15 cellular contexts compared by ENCODE assay signal in the genomic region with DNA sequence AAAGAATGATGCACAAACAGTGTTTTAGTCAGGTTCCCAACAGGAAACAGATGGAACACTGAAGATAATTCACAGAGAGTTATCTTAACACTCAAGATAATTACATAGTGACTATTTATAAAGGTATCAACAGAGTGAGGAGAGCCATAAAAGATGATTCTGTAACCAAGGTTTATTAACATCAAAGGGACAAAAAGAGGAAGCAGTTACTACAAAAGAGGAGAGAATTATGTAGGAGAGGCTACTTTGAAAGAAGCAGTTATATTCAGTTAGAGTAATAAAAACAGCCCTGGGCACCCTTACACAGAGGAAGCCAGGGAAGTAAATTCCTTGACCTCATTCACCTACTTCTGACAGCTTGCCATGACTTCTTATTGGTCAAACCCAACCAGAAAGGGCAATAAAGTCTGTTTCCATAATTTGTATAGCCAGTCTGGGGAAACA.
DNase-seq lines count a peak whose midpoint lies in the region; ATAC-seq and TF ChIP-seq lines count a peak whose summit lies in the region.
"Had no signal": no experiment of that assay in that cellular context is flagged by ENCODE, and none has a peak within 500 bp of the region (broad histone marks: within the 10 kb centered on the region; RNA-seq: fewer than 3 reads in every experiment).

No MANE protein-coding gene starts in this region.

- H3K4me3 ChIP-seq in OCI-LY7 (ENCODE audit: low read depth, low read length, poor library complexity, severe bottlenecking): peak overlapping the region; percentile 5

- POLR2A ChIA-PET in OCI-LY7 (lab: Charles Lee): interaction anchor here (0.9 to 1.4 kb wide), 5 partner anchors 9 to 326 kb away, joined by 3 to 5 read pairs (median 5); a partner anchor contains a TSS

- peak overlapping the region; percentile 67 for H3K27ac ChIP-seq in OCI-LY7 (ENCODE audit: low read depth, low read length, poor library complexity, severe bottlenecking)

- peaks cover 25% of the 10 kb centered on the region for H3K9me3 Mint-ChIP-seq in nephron progenitor cell
- H3K9me3 Mint-ChIP-seq in T-helper 2 cell treated with Interferon-gamma antibody and Interleukin-4, amounts not matched to agents 5 μg/mL and 100 μg/mL, for 36 hours: peaks cover 20% of the 10 kb centered on the region

- no TSS peak for BruUV-seq in OCI-LY7 (replicated peaks; lab: Mats Ljungman, UMichigan)

- peak overlapping the region; percentile 35; the same call in 1 of the 2 replicates for H2AFZ ChIP-seq in OCI-LY7 (ENCODE audit: low read length)

- peaks cover 6% of the 10 kb centered on the region for H3K4me1 Mint-ChIP-seq in nephron progenitor cell
- H3K4me1 Mint-ChIP-seq in T-helper 2 cell treated with Interferon-gamma antibody and Interleukin-4, amounts not matched to agents 5 μg/mL and 100 μg/mL, for 36 hours (ENCODE audit: low read depth): peaks cover 2% of the 10 kb centered on the region

- peak overlapping the region; percentile 77 for H3K27ac Mint-ChIP-seq in nephron progenitor cell
- H3K27ac Mint-ChIP-seq in T-helper 2 cell treated with Interferon-gamma antibody and Interleukin-4, amounts not matched to agents 5 μg/mL and 100 μg/mL, for 36 hours: no peak overlapping the region
- H3K27ac Mint-ChIP-seq: CD14-positive monocyte, mesothelial cell of epicardium had no signal

- intact Hi-C loops in OCI-LY7 (cut with micrococcal nuclease; ENCODE audit: unreplicated experiment): loop anchor here (5.0 kb wide), 1 partner anchor 332 kb away; no protein-coding TSS in a partner anchor

- H3K36me3 Mint-ChIP-seq in nephron progenitor cell (ENCODE audit: low read depth): peaks cover 5% of the 10 kb centered on the region
- H3K36me3 Mint-ChIP-seq in T-helper 2 cell treated with Interferon-gamma antibody and Interleukin-4, amounts not matched to agents 5 μg/mL and 100 μg/mL, for 36 hours (ENCODE audit: low read depth): peaks cover 8% of the 10 kb centered on the region
- H3K36me3 Mint-ChIP-seq: CD14-positive monocyte, mesothelial cell of epicardium had no signal

- CTCF ChIA-PET in OCI-LY7 (lab: Charles Lee; ENCODE audit: unreplicated experiment): interaction anchor here (1.1 kb wide), 1 partner anchor 10 kb away, joined by 3 read pairs; no protein-coding TSS in a partner anchor

- H3K27me3 Mint-ChIP-seq in nephron progenitor cell (ENCODE audit: low read depth, poor library complexity): peaks cover 4% of the 10 kb centered on the region
- H3K27me3 Mint-ChIP-seq in T-helper 2 cell treated with Interferon-gamma antibody and Interleukin-4, amounts not matched to agents 5 μg/mL and 100 μg/mL, for 36 hours (ENCODE audit: low read depth): no peaks in the 10 kb centered on the region

- ATAC-seq in HG03432 (IDR thresholded peaks at IDR 0.05; ENCODE audit: unreplicated experiment) (peak; percentile 73), GM18517 (IDR thresholded peaks at IDR 0.05; ENCODE audit: unreplicated experiment) (no peak)

- TF ChIP-seq CTCF in OCI-LY7 (conservative IDR thresholded peaks at IDR 0.05; ENCODE audit: low read length): no peak
- TF ChIP-seq CTCF in nephron progenitor cell (IDR thresholded peaks at IDR 0.05): no peak

- peak overlapping the region; percentile 43 for H3K4me2 ChIP-seq in OCI-LY7 (ENCODE audit: low read length)
- H3K4me2 ChIP-seq: SK-N-SH had no signal

- H3K9me3 ChIP-seq in OCI-LY7 (ENCODE audit: low read length): no peaks in the 10 kb centered on the region
- H3K9me3 ChIP-seq: SK-N-SH had no signal

- peak; percentile 63 for DNase-seq in NCI-H1436 (lab: John Stamatoyannopoulos, UW)
- DNase-seq in OCI-LY7 (ENCODE audit: low spot score): peak; percentile 62
- DNase-seq in nephron progenitor cell: no peak
- no peak for DNase-seq in GDM1 (lab: John Stamatoyannopoulos, UW)
- DNase-seq in effector CD4-positive, alpha-beta T cell: no peak
- DNase-seq in T-helper 2 cell treated with Interferon-gamma antibody and Interleukin-4, amounts not matched to agents 5 μg/mL and 100 μg/mL, for 36 hours (ENCODE audit: low spot score): no peak
- DNase-seq: activated CD4-positive, CD25-positive, alpha-beta regulatory T cell; activated naive CD4-positive, alpha-beta T cell treated with anti-CD3 and anti-CD28 coated beads, Interleukin-2, amount 50 U/mL, for 16 hours; H7; MM.1S; SK-N-SH had no signal

- H3K4me1 ChIP-seq in OCI-LY7 (ENCODE audit: insufficient read depth, low read length, poor library complexity, severe bottlenecking): peaks cover 42% of the 10 kb centered on the region

- no peaks in the 10 kb centered on the region for H3K79me2 ChIP-seq in OCI-LY7 (ENCODE audit: insufficient read depth, low read depth, low read length)

- no peaks in the 10 kb centered on the region for H3K36me3 ChIP-seq in OCI-LY7 (ENCODE audit: insufficient read depth, low read length)

- H4K20me1 ChIP-seq in OCI-LY7 (ENCODE audit: insufficient read depth, low read length): no peaks in the 10 kb centered on the region

- no peaks in the 10 kb centered on the region for H3K9me2 ChIP-seq in OCI-LY7 (ENCODE audit: insufficient read depth, low read length)
- H3K9me2 ChIP-seq: SK-N-SH had no signal

- no peak overlapping the region for H3K4me3 Mint-ChIP-seq in nephron progenitor cell
- H3K4me3 Mint-ChIP-seq in T-helper 2 cell treated with Interferon-gamma antibody and Interleukin-4, amounts not matched to agents 5 μg/mL and 100 μg/mL, for 36 hours: no peak overlapping the region
- H3K4me3 Mint-ChIP-seq: CD14-positive monocyte, mesothelial cell of epicardium had no signal

Comparison
In these comparisons a context has a peak if more than half of its experiments do, and no peak if none do; other contexts are left out.
1. DNase-seq: peak in NCI-H1436 (single experiment) and OCI-LY7 (single experiment); none in nephron progenitor cell (single experiment), GDM1 (single experiment), effector CD4-positive, alpha-beta T cell (single experiment) and T-helper 2 cell treated with Interferon-gamma antibody and Interleukin-4, amounts not matched to agents 5 μg/mL and 100 μg/mL, for 36 hours (single experiment).